In the genomic region with DNA sequence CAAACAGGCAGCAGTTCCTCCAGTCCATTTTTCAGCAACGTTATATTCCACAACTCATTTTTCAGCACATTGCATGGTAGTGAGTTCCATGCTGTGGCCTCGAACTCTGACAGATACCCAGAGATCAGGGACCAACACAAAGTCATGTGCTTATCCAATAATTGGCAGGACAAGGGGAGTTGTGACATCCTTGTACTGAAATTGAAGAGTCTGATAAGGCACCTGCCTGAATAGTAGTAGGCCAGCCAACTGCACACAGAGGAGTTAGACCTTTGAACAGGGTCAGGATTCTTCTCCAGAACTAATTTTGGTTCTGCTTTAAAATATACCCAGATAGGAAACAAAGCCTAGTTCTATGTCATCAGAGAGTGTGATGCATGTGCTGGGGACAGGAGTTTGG, we compare ENCODE assay signal across 15 cellular contexts.
"Had no signal": no experiment of that assay in that cellular context is flagged by ENCODE, and none has a peak within 500 bp of the region (broad histone marks: within the 10 kb centered on the region; RNA-seq: fewer than 3 reads in every experiment).

No MANE protein-coding gene starts in this region.

- H3K4me3 ChIP-seq: esophagus squamous epithelium, pancreas, SJSA1, smooth muscle cell, tibial artery had no signal

- DNase-seq: activated CD8-positive, alpha-beta memory T cell treated with anti-CD3 and anti-CD28 coated beads, Interleukin-2, amount 10 ng/mL, durations not matched to agents 7 days and 5 days; activated effector memory CD4-positive, alpha-beta T cell treated with anti-CD3 and anti-CD28 coated beads, Interleukin-2, amount 50 U/mL, for 16 hours; activated T-cell treated with anti-CD3 and anti-CD28 coated beads, Interleukin-2, amount 50 U/mL, for 24 hours; esophagus squamous epithelium; foreskin melanocyte; kidney glomerular epithelial cell; pancreas; retina; SW 1271; tibial artery had no signal

- H3K9me3 ChIP-seq: esophagus squamous epithelium, pancreas, SJSA1, tibial artery had no signal

- ATAC-seq: activated CD4-positive, CD25-positive, alpha-beta regulatory T cell treated with anti-CD3 and anti-CD28 coated beads, Interleukin-2, amount 50 U/mL, for 24 hours; activated CD8-positive, alpha-beta memory T cell treated with anti-CD3 and anti-CD28 coated beads, Interleukin-2, amount 10 ng/mL, durations not matched to agents 7 days and 5 days; activated naive CD4-positive, alpha-beta T cell treated with anti-CD3 and anti-CD28 coated beads, Interleukin-2, amount 50 U/mL, for 72 hours; pancreas had no signal

- FAIRE-seq: endometrium, pancreas had no signal

- H3K27me3 ChIP-seq: esophagus squamous epithelium, pancreas, SJSA1, tibial artery had no signal

- H3K27ac ChIP-seq: pancreas, SJSA1, tibial artery had no signal
